1 cellular context compared by ENCODE assay signal in the genomic region with DNA sequence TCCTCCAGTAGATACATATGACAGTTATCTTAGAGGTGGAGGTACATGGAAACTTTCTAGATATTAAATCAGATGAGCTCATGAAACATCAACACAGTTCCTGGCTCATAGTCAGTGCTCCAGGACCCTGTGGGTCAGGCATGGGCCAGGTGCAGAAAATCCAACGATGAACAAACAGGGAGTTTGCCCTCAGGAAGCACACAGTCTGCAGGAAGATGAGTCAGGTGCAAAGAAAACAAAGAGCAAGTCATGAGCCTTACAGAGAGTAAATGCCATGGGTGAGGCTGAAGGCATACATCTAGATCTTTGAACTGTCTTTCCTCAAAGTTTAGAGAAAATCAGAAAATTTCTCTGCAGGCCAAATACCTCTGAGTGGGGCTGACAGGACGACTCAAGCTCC.
A peak's percentile ranks its signal among the peaks of the same experiment; 100 is the strongest.
TF ChIP-seq lines count a peak whose summit lies in the region.

No MANE protein-coding gene starts in this region.

TF ChIP-seq in HepG2, 621 proteins besides CTCF, POLR2A, EP300 and RAD21 (continued from another document and continues in another):
- TF ChIP-seq, protein P1, sequence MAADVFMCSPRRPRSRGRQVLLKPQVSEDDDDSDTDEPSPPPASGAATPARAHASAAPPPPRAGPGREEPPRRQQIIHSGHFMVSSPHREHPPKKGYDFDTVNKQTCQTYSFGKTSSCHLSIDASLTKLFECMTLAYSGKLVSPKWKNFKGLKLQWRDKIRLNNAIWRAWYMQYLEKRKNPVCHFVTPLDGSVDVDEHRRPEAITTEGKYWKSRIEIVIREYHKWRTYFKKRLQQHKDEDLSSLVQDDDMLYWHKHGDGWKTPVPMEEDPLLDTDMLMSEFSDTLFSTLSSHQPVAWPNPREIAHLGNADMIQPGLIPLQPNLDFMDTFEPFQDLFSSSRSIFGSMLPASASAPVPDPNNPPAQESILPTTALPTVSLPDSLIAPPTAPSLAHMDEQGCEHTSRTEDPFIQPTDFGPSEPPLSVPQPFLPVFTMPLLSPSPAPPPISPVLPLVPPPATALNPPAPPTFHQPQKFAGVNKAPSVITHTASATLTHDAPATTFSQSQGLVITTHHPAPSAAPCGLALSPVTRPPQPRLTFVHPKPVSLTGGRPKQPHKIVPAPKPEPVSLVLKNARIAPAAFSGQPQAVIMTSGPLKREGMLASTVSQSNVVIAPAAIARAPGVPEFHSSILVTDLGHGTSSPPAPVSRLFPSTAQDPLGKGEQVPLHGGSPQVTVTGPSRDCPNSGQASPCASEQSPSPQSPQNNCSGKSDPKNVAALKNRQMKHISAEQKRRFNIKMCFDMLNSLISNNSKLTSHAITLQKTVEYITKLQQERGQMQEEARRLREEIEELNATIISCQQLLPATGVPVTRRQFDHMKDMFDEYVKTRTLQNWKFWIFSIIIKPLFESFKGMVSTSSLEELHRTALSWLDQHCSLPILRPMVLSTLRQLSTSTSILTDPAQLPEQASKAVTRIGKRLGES (CRISPR knock-in tag; IDR thresholded peaks at IDR 0.05; ENCODE audit: borderline replicate concordance), result no peak
- TF ChIP-seq KLF16 (CRISPR knock-in tag; IDR thresholded peaks at IDR 0.05) (no peak), RNF2 (conservative IDR thresholded peaks at IDR 0.05; ENCODE audit: low read depth) (no peak), ZBTB20 (CRISPR knock-in tag; IDR thresholded peaks at IDR 0.05; ENCODE audit: borderline replicate concordance, low read depth) (no peak), ZNF83 (CRISPR knock-in tag; IDR thresholded peaks at IDR 0.05; ENCODE audit: borderline replicate concordance) (no peak), ZNF713 (CRISPR knock-in tag; IDR thresholded peaks at IDR 0.05) (no peak), ZNF326 (CRISPR knock-in tag; IDR thresholded peaks at IDR 0.05; ENCODE audit: borderline replicate concordance) (no peak), SALL2 (CRISPR knock-in tag; IDR thresholded peaks at IDR 0.05) (no peak), ZNF737 (CRISPR knock-in tag; IDR thresholded peaks at IDR 0.05; ENCODE audit: borderline replicate concordance) (no peak), SNAI1 (CRISPR knock-in tag; IDR thresholded peaks at IDR 0.05; ENCODE audit: borderline replicate concordance) (no peak), ZNF780A (CRISPR knock-in tag; IDR thresholded peaks at IDR 0.05) (no peak), ZNF792 (CRISPR knock-in tag; IDR thresholded peaks at IDR 0.05) (no peak), ETV5 (CRISPR knock-in tag; IDR thresholded peaks at IDR 0.05; ENCODE audit: borderline replicate concordance) (peak; percentile 83), EZH2 (conservative IDR thresholded peaks at IDR 0.05; ENCODE audit: low read depth, low read length) (no peak), SMYD3 (CRISPR knock-in tag; IDR thresholded peaks at IDR 0.05) (no peak), MXI1 (IDR thresholded peaks at IDR 0.05; ENCODE audit: borderline replicate concordance, low read depth, low read length) (no peak), ELF4 (CRISPR knock-in tag; IDR thresholded peaks at IDR 0.05; ENCODE audit: borderline replicate concordance) (no peak), MYC (CRISPR knock-in tag; IDR thresholded peaks at IDR 0.05; ENCODE audit: borderline replicate concordance) (0 out of 2 replicates have a peak, but pooled peaks have one; percentile 26), RFX3 (CRISPR knock-in tag; IDR thresholded peaks at IDR 0.05) (no peak), FOXP1 (IDR thresholded peaks at IDR 0.05) (no peak), FOXP1 (CRISPR knock-in tag; IDR thresholded peaks at IDR 0.05) (0 out of 2 replicates have a peak, but pooled peaks have one; percentile 27), ZBTB21 (CRISPR knock-in tag; IDR thresholded peaks at IDR 0.05) (no peak), ZNF816 (CRISPR knock-in tag; IDR thresholded peaks at IDR 0.05; ENCODE audit: borderline replicate concordance) (no peak), RELA (CRISPR knock-in tag; IDR thresholded peaks at IDR 0.05) (no peak), CEBPG (CRISPR knock-in tag; IDR thresholded peaks at IDR 0.05) (no peak), MEIS2 (CRISPR knock-in tag; IDR thresholded peaks at IDR 0.05) (no peak), XRCC5 (optimal IDR thresholded peaks at IDR 0.05; ENCODE audit: low read length) (no peak)
- TF ChIP-seq, protein P2, sequence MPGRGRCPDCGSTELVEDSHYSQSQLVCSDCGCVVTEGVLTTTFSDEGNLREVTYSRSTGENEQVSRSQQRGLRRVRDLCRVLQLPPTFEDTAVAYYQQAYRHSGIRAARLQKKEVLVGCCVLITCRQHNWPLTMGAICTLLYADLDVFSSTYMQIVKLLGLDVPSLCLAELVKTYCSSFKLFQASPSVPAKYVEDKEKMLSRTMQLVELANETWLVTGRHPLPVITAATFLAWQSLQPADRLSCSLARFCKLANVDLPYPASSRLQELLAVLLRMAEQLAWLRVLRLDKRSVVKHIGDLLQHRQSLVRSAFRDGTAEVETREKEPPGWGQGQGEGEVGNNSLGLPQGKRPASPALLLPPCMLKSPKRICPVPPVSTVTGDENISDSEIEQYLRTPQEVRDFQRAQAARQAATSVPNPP (CRISPR knock-in tag; IDR thresholded peaks at IDR 0.05), result no peak
- TF ChIP-seq, protein P3, sequence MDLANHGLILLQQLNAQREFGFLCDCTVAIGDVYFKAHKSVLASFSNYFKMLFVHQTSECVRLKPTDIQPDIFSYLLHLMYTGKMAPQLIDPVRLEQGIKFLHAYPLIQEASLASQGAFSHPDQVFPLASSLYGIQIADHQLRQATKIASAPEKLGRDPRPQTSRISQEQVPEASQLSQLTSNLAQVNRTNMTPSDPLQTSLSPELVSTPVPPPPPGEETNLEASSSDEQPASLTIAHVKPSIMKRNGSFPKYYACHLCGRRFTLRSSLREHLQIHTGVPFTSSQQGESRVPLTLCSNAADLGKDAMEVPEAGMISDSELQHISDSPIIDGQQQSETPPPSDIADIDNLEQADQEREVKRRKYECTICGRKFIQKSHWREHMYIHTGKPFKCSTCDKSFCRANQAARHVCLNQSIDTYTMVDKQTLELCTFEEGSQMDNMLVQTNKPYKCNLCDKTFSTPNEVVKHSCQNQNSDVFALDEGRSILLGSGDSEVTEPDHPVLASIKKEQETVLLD (CRISPR knock-in tag; IDR thresholded peaks at IDR 0.05; ENCODE audit: low read depth), result no peak
- TF ChIP-seq, protein P4, sequence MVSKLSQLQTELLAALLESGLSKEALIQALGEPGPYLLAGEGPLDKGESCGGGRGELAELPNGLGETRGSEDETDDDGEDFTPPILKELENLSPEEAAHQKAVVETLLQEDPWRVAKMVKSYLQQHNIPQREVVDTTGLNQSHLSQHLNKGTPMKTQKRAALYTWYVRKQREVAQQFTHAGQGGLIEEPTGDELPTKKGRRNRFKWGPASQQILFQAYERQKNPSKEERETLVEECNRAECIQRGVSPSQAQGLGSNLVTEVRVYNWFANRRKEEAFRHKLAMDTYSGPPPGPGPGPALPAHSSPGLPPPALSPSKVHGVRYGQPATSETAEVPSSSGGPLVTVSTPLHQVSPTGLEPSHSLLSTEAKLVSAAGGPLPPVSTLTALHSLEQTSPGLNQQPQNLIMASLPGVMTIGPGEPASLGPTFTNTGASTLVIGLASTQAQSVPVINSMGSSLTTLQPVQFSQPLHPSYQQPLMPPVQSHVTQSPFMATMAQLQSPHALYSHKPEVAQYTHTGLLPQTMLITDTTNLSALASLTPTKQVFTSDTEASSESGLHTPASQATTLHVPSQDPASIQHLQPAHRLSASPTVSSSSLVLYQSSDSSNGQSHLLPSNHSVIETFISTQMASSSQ (IDR thresholded peaks at IDR 0.05; ENCODE audit: low read depth), result no peak
- TF ChIP-seq, protein P4 (CRISPR knock-in tag; IDR thresholded peaks at IDR 0.05; ENCODE audit: borderline replicate concordance), result no peak
- TF ChIP-seq, protein P5, sequence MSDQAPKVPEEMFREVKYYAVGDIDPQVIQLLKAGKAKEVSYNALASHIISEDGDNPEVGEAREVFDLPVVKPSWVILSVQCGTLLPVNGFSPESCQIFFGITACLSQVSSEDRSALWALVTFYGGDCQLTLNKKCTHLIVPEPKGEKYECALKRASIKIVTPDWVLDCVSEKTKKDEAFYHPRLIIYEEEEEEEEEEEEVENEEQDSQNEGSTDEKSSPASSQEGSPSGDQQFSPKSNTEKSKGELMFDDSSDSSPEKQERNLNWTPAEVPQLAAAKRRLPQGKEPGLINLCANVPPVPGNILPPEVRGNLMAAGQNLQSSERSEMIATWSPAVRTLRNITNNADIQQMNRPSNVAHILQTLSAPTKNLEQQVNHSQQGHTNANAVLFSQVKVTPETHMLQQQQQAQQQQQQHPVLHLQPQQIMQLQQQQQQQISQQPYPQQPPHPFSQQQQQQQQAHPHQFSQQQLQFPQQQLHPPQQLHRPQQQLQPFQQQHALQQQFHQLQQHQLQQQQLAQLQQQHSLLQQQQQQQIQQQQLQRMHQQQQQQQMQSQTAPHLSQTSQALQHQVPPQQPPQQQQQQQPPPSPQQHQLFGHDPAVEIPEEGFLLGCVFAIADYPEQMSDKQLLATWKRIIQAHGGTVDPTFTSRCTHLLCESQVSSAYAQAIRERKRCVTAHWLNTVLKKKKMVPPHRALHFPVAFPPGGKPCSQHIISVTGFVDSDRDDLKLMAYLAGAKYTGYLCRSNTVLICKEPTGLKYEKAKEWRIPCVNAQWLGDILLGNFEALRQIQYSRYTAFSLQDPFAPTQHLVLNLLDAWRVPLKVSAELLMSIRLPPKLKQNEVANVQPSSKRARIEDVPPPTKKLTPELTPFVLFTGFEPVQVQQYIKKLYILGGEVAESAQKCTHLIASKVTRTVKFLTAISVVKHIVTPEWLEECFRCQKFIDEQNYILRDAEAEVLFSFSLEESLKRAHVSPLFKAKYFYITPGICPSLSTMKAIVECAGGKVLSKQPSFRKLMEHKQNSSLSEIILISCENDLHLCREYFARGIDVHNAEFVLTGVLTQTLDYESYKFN (CRISPR knock-in tag; conservative IDR thresholded peaks at IDR 0.05), result peak; percentile 70
- TF ChIP-seq, protein P6, sequence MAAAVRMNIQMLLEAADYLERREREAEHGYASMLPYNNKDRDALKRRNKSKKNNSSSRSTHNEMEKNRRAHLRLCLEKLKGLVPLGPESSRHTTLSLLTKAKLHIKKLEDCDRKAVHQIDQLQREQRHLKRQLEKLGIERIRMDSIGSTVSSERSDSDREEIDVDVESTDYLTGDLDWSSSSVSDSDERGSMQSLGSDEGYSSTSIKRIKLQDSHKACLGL (CRISPR knock-in tag; IDR thresholded peaks at IDR 0.05), result no peak
- TF ChIP-seq, protein P7, sequence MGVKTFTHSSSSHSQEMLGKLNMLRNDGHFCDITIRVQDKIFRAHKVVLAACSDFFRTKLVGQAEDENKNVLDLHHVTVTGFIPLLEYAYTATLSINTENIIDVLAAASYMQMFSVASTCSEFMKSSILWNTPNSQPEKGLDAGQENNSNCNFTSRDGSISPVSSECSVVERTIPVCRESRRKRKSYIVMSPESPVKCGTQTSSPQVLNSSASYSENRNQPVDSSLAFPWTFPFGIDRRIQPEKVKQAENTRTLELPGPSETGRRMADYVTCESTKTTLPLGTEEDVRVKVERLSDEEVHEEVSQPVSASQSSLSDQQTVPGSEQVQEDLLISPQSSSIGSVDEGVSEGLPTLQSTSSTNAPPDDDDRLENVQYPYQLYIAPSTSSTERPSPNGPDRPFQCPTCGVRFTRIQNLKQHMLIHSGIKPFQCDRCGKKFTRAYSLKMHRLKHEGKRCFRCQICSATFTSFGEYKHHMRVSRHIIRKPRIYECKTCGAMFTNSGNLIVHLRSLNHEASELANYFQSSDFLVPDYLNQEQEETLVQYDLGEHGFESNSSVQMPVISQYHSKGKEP (CRISPR knock-in tag; IDR thresholded peaks at IDR 0.05), result no peak
- TF ChIP-seq, protein P8, sequence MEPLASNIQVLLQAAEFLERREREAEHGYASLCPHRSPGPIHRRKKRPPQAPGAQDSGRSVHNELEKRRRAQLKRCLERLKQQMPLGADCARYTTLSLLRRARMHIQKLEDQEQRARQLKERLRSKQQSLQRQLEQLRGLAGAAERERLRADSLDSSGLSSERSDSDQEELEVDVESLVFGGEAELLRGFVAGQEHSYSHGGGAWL (CRISPR knock-in tag; IDR thresholded peaks at IDR 0.05), result no peak
- TF ChIP-seq, protein P9, sequence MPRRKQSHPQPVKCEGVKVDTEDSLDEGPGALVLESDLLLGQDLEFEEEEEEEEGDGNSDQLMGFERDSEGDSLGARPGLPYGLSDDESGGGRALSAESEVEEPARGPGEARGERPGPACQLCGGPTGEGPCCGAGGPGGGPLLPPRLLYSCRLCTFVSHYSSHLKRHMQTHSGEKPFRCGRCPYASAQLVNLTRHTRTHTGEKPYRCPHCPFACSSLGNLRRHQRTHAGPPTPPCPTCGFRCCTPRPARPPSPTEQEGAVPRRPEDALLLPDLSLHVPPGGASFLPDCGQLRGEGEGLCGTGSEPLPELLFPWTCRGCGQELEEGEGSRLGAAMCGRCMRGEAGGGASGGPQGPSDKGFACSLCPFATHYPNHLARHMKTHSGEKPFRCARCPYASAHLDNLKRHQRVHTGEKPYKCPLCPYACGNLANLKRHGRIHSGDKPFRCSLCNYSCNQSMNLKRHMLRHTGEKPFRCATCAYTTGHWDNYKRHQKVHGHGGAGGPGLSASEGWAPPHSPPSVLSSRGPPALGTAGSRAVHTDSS (CRISPR knock-in tag; conservative IDR thresholded peaks at IDR 0.05), result no peak
- TF ChIP-seq, protein P10, sequence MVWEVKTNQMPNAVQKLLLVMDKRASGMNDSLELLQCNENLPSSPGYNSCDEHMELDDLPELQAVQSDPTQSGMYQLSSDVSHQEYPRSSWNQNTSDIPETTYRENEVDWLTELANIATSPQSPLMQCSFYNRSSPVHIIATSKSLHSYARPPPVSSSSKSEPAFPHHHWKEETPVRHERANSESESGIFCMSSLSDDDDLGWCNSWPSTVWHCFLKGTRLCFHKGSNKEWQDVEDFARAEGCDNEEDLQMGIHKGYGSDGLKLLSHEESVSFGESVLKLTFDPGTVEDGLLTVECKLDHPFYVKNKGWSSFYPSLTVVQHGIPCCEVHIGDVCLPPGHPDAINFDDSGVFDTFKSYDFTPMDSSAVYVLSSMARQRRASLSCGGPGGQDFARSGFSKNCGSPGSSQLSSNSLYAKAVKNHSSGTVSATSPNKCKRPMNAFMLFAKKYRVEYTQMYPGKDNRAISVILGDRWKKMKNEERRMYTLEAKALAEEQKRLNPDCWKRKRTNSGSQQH (CRISPR knock-in tag; IDR thresholded peaks at IDR 0.05; ENCODE audit: low read depth), result no peak
